ENCODE assay signal across 18 cellular contexts in genomic region chr1:199690520-199690919, GRCh38.
"Had no signal": no experiment of that assay in that cellular context is flagged by ENCODE, and none has a peak within 500 bp of the region (broad histone marks: within the 10 kb centered on the region; RNA-seq: fewer than 3 reads in every experiment).

No MANE protein-coding gene starts in this region.

- DNase-seq: activated CD4-positive, CD25-positive, alpha-beta regulatory T cell treated with anti-CD3 and anti-CD28 coated beads, Interleukin-2, amount 50 U/mL, for 72 hours; activated naive CD8-positive, alpha-beta T cell treated with anti-CD3 and anti-CD28 coated beads for 36 hours; amygdala; body of pancreas; caudate nucleus; colonic mucosa; kidney; left lung; mammary epithelial cell; naive thymus-derived CD8-positive, alpha-beta T cell; nucleus accumbens; stimulated activated CD4-positive, alpha-beta T cell treated with anti-CD3 and anti-CD28 coated beads, Interleukin-4, amount 100 ng/mL, for 1 hour; stimulated activated naive CD4-positive, alpha-beta T cell; substantia nigra; uterus had no signal

- H3K79me2 ChIP-seq: hepatocyte had no signal

- H3K27me3 ChIP-seq: body of pancreas, colonic mucosa, esophagus muscularis mucosa, hepatocyte, left lung, tibial nerve, uterus had no signal

- ATAC-seq: body of pancreas; left lung; naive thymus-derived CD8-positive, alpha-beta T cell had no signal

- H2AFZ ChIP-seq: hepatocyte had no signal

- H3K4me2 ChIP-seq: hepatocyte had no signal

- H3K9me3 ChIP-seq: body of pancreas, colonic mucosa, esophagus muscularis mucosa, left lung, tibial nerve, uterus had no signal

- H3K4me3 ChIP-seq: body of pancreas, colonic mucosa, esophagus muscularis mucosa, hepatocyte, left lung, tibial nerve, uterus had no signal

- H3K36me3 ChIP-seq: colonic mucosa, esophagus muscularis mucosa, left lung, tibial nerve, uterus had no signal

- H3K4me1 ChIP-seq: colonic mucosa, esophagus muscularis mucosa, tibial nerve, uterus had no signal

- H3K27ac ChIP-seq: body of pancreas, colonic mucosa, esophagus muscularis mucosa, hepatocyte, tibial nerve, uterus had no signal
